ENCODE assay signal across 13 cellular contexts in genomic region chr6:119148825-119149525, GRCh38.
DNase-seq lines count a peak whose midpoint lies in the region; ATAC-seq and TF ChIP-seq lines count a peak whose summit lies in the region.
"Had no signal": no experiment of that assay in that cellular context is flagged by ENCODE, and none has a peak within 500 bp of the region (broad histone marks: within the 10 kb centered on the region; RNA-seq: fewer than 3 reads in every experiment).

No MANE protein-coding gene starts in this region.

- H4K20me1 ChIP-seq in IMR-90 (ENCODE audit: insufficient read depth, low read length): no peaks in the 10 kb centered on the region

- no peak overlapping the region for H2AK5ac ChIP-seq in IMR-90 (ENCODE audit: low read depth, low read length)

- peaks cover 16% of the 10 kb centered on the region for H3K4me1 ChIP-seq in IMR-90 (ENCODE audit: control insufficient read depth, insufficient read depth, low read length)

- no TSS peak for BruUV-seq in IMR-90 (replicated peaks; lab: Mats Ljungman, UMichigan)

- H3K4ac ChIP-seq in IMR-90 (ENCODE audit: low read depth, low read length): no peak overlapping the region

- no peak overlapping the region for H3K4me3 ChIP-seq in IMR-90 (ENCODE audit: insufficient read depth, low read depth, low read length)
- H3K4me3 ChIP-seq: uterus had no signal

- H2AK9ac ChIP-seq in IMR-90 (replicated peaks; ENCODE audit: low read depth, low read length, poor library complexity): no peak overlapping the region

- DNase-seq in AG08395 (ENCODE audit: low spot score): peak; percentile 51
- DNase-seq in IMR-90: peak; percentile 51
- DNase-seq in astrocyte of the hippocampus (ENCODE audit: low read depth, low spot score): peak; percentile 88
- peak; percentile 51 for DNase-seq in inferior parietal cortex (ENCODE audit: extremely low spot score)
- no peak for DNase-seq in retina
- DNase-seq in GM13977 (ENCODE audit: low spot score): no peak
- DNase-seq in NCI-H2107 treated with DMSO at 0.1 percent for 48 hours (lab: John Stamatoyannopoulos, UW; ENCODE audit: unreplicated experiment): no peak
- DNase-seq: activated CD4-positive, alpha-beta T cell treated with anti-CD3 and anti-CD28 coated beads, Interleukin-2, amount 50 U/mL, for 1 hour; activated gamma-delta T cell; central memory CD4-positive, alpha-beta T cell had no signal

- H3K36me3 ChIP-seq in IMR-90 (ENCODE audit: control insufficient read depth, insufficient read depth, low read length): no peaks in the 10 kb centered on the region
- H3K36me3 ChIP-seq: BE2C, uterus had no signal

- POLR2A ChIA-PET in IMR-90 (lab: Charles Lee; ENCODE audit: unreplicated experiment): no interaction called here

- no peak for TF ChIP-seq RAD21 in IMR-90 (IDR thresholded peaks at IDR 0.05; ENCODE audit: low read length)

- no peaks in the 10 kb centered on the region for H3K79me1 ChIP-seq in IMR-90 (ENCODE audit: low read depth in 1 of 2, low read length in 2 of 2)

- TF ChIP-seq POLR2A in IMR-90 (IDR thresholded peaks at IDR 0.05; ENCODE audit: low read depth, low read length): no peak

- no peak overlapping the region for H3K18ac ChIP-seq in IMR-90 (ENCODE audit: low read depth, low read length)

- no CpG with 5 or more reads among the region's 9 CpGs for WGBS in IMR-90 (ENCODE audit: extremely low coverage in 2 of 2, insufficient read length in 1 of 2), 2 experiments

- H3K4me2 ChIP-seq in IMR-90 (ENCODE audit: low read depth, low read length): no peak overlapping the region

- no peak overlapping the region for H2BK120ac ChIP-seq in IMR-90 (ENCODE audit: low read depth, low read length)

- intact Hi-C loops in IMR-90 (cut with micrococcal nuclease): loop anchor here (1.0 to 10.0 kb wide), 6 partner anchors 200 to 1906 kb away; partner anchors contain the start of gene MAN1A1

- H2BK20ac ChIP-seq in IMR-90 (ENCODE audit: low read depth, low read length): no peak overlapping the region; the same call in 1 of the 2 replicates

- no peak overlapping the region for H3K27ac ChIP-seq in IMR-90 (ENCODE audit: insufficient read depth, low read length)
- H3K27ac ChIP-seq: uterus had no signal

- no peak overlapping the region for H2BK15ac ChIP-seq in IMR-90 (ENCODE audit: low read depth, low read length)

- H4K5ac ChIP-seq in IMR-90 (ENCODE audit: low read depth, low read length): no peak overlapping the region

- H3K23ac ChIP-seq in IMR-90 (ENCODE audit: low read depth, low read length): no peak overlapping the region

- no peak overlapping the region for H4K8ac ChIP-seq in IMR-90 (ENCODE audit: low read depth in 2 of 2, low read length in 2 of 2)

- H4K91ac ChIP-seq in IMR-90 (ENCODE audit: insufficient read depth, low read depth, low read length): no peak overlapping the region

- TF ChIP-seq CTCF in IMR-90 (conservative IDR thresholded peaks at IDR 0.05; ENCODE audit: low read depth, low read length): no peak
- TF ChIP-seq CTCF in GM13977 (IDR thresholded peaks at IDR 0.05; ENCODE audit: extremely low read depth, insufficient read depth, missing control alignments): no peak

- in situ Hi-C loops in IMR-90 (cut with MboI; ENCODE audit: low sequenced_read_pairs) (no loop called here), GM13977 (cut with MboI; ENCODE audit: low pct_unique_long_range_greater_than_20kb, low sequenced_read_pairs, unreplicated experiment) (no loop called here)

- H3K27me3 ChIP-seq in IMR-90 (ENCODE audit: control insufficient read depth, insufficient read depth, low read length): no peaks in the 10 kb centered on the region; the same call in 1 of the 2 replicates
- H3K27me3 ChIP-seq: BE2C, uterus had no signal

- H3K56ac ChIP-seq in IMR-90 (ENCODE audit: extremely low read depth, insufficient read depth, low read length): no peak overlapping the region

- H3K14ac ChIP-seq in IMR-90 (replicated peaks; ENCODE audit: low read depth, low read length): no peak overlapping the region

- H3K9ac ChIP-seq in IMR-90 (ENCODE audit: low read depth, low read length): no peak overlapping the region

- peaks cover 8% of the 10 kb centered on the region for H3K9me1 ChIP-seq in IMR-90 (ENCODE audit: insufficient read depth, low read length)

- dilution Hi-C loops in IMR-90 (cut with HindIII; ENCODE audit: low sequenced_read_pairs, unreplicated experiment): no loop called here

- H2BK5ac ChIP-seq in IMR-90 (ENCODE audit: low read depth, low read length, poor library complexity, severe bottlenecking): no peak overlapping the region

- no peak overlapping the region for H2AFZ ChIP-seq in IMR-90 (replicated peaks; ENCODE audit: low read length, poor library complexity)

- H3K9me3 ChIP-seq in IMR-90 (ENCODE audit: control insufficient read depth, insufficient read depth, low read length): no peaks in the 10 kb centered on the region
- H3K9me3 ChIP-seq: BE2C, uterus had no signal

- CTCF ChIA-PET in IMR-90 (lab: Yijun Ruan, JAX): interaction anchor here (0.7 to 1.8 kb wide), 8 partner anchors 10 to 396 kb away, joined by 3 to 6 read pairs (median 4); no protein-coding TSS in a partner anchor

- ATAC-seq in IMR-90 (ENCODE audit: low read depth): peak; percentile 16; the same call in 1 of the 2 replicates
- ATAC-seq in GM21528 (IDR thresholded peaks at IDR 0.05; ENCODE audit: low FRiP score, unreplicated experiment): no peak

TF ChIP-seq in IMR-90, 13 proteins besides CTCF, POLR2A, EP300 and RAD21:
- TF ChIP-seq NFE2L2 (IDR thresholded peaks at IDR 0.05; ENCODE audit: low read depth, low read length) (no peak), BHLHE40 (IDR thresholded peaks at IDR 0.05; ENCODE audit: low read depth, low read length) (no peak), ELK1 (IDR thresholded peaks at IDR 0.05; ENCODE audit: borderline replicate concordance, low read depth, low read length) (no peak), MAFK (IDR thresholded peaks at IDR 0.05; ENCODE audit: low read depth, low read length) (no peak), MXI1 (IDR thresholded peaks at IDR 0.05; ENCODE audit: borderline replicate concordance, low read depth, low read length) (no peak), MAZ (IDR thresholded peaks at IDR 0.05; ENCODE audit: borderline replicate concordance, low read depth, low read length) (no peak), USF2 (IDR thresholded peaks at IDR 0.05; ENCODE audit: low read depth, low read length) (no peak), SMC3 (IDR thresholded peaks at IDR 0.05; ENCODE audit: low read depth, low read length) (no peak)

Comparison
In these comparisons a context has a peak if more than half of its experiments do, and no peak if none do; other contexts are left out.
1. DNase-seq: peak in AG08395 (single experiment), IMR-90 (single experiment), astrocyte of the hippocampus (single experiment) and inferior parietal cortex (single experiment); none in retina (single experiment), GM13977 (single experiment) and NCI-H2107 treated with DMSO at 0.1 percent for 48 hours (single experiment).